Comparison of ENCODE assay signal across 8 cellular contexts in the genomic region with DNA sequence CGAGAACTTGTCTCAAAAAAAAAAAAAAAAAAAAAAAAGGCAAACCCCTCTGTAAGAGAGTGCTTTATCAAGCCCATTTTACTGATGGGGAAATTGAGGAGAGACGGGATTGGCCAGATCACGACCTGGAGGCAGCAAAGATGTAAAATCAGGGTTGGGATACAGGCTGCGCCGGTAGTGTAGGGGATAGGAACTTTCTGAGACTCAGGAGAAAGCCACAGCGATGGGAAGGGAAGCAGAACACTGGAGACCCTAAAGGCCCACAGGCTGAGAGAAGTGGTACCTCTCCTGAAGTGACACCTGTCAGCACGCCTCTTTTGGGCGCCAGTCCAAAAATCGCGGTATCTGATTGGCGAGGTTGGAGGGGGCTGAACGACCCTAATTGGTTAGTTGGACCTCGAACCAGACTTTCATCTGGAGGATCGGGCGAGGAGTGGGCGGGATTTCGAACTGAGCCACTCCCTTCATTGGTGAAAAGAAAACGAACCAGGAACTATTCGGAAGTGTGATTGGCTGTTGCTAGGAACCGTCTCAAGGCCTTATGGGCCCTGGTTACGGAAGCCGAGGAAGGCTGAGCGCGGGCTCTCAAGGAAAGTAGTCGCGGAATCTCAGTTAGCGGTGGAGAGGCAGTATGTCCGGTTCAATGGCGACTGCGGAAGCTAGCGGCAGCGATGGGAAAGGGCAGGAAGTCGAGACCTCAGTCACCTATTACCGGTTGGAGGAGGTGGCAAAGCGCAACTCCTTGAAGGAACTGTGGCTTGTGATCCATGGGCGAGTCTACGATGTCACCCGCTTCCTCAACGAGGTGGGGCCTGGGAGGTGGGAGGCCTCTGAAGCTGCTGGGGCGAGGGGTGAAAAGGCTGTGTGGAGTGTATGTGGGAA. TPM values are rescaled to one million over a fixed set of nuclear protein-coding genes. Genes with fewer than 3 reads are reported as not detected.
DNase-seq lines count a peak whose midpoint lies in the region; ATAC-seq lines count a peak whose summit lies in the region.

A gene with protein sequence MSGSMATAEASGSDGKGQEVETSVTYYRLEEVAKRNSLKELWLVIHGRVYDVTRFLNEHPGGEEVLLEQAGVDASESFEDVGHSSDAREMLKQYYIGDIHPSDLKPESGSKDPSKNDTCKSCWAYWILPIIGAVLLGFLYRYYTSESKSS (plus strand): TSS at position 567 of the 882 bp plus-strand sequence. CDS start 65 bp downstream, at position 632.

- no peaks in the 10 kb centered on the region for H3K27me3 ChIP-seq in CD8-positive, alpha-beta memory T cell (ENCODE audit: insufficient read depth, low read length, poor library complexity, severe bottlenecking)
- no peaks in the 10 kb centered on the region for H3K27me3 ChIP-seq in effector memory CD4-positive, alpha-beta T cell (replicated peaks; ENCODE audit: control insufficient read depth, insufficient read depth, low read length, poor library complexity, severe bottlenecking)

- peak within 1 kb of the TSS; percentile 71 for H3K27ac ChIP-seq in CD8-positive, alpha-beta memory T cell (ENCODE audit: low read depth, low read length)
- H3K27ac ChIP-seq in effector memory CD4-positive, alpha-beta T cell (ENCODE audit: insufficient read depth, low read length, poor library complexity, severe bottlenecking) = peak within 1 kb of the TSS; percentile 70

- H3K36me3 Mint-ChIP-seq in CD8-positive, alpha-beta memory T cell = peaks cover 10 to 31% (median 13%) of the 10 kb centered on the region in 3 donors

- ATAC-seq in GM19468 (IDR thresholded peaks at IDR 0.05; ENCODE audit: extremely low read depth, unreplicated experiment) = peak; percentile 98

- DNase-seq in CD8-positive, alpha-beta memory T cell = peak; percentile 90 to 97 (median 95)
- DNase-seq in HS-5 (ENCODE audit: low read depth) (peak; percentile 97), lung microvascular endothelial cell (ENCODE audit: low read depth in 2 of 2) (peak; percentile 90 to 99)
- DNase-seq in NK-92 treated with Interleukin-12 subunit alpha and Interleukin-12 subunit beta, amount 100 ng/mL, for 24 hours (lab: John Stamatoyannopoulos, UW) = peak; percentile 86
- peak; percentile 95 for DNase-seq in activated CD8-positive, alpha-beta memory T cell treated with anti-CD3 and anti-CD28 coated beads for 24 hours
- peak; percentile 90 to 95 (median 95) for DNase-seq in effector memory CD4-positive, alpha-beta T cell
- peak; percentile 93 to 95 (median 93) for DNase-seq in stimulated activated CD4-positive, alpha-beta T cell treated with anti-CD3 and anti-CD28 coated beads, TNF-alpha, amount 100 ng/mL, for 48 hours (ENCODE audit: low read depth in 3 of 3)

- H3K9me3 ChIP-seq in CD8-positive, alpha-beta memory T cell (ENCODE audit: low read length) = no peaks in the 10 kb centered on the region
- no peaks in the 10 kb centered on the region for H3K9me3 ChIP-seq in effector memory CD4-positive, alpha-beta T cell (ENCODE audit: control insufficient read depth, low read length)

- peak within 1 kb of the TSS; percentile 81 for H3K4me3 ChIP-seq in CD8-positive, alpha-beta memory T cell (ENCODE audit: low read length)
- H3K4me3 ChIP-seq in effector memory CD4-positive, alpha-beta T cell (ENCODE audit: insufficient read depth, low read depth, low read length, poor library complexity, severe bottlenecking) = peak within 1 kb of the TSS; percentile 76

- H3K27me3 Mint-ChIP-seq in CD8-positive, alpha-beta memory T cell = no peaks in the 10 kb centered on the region

- H3K4me1 Mint-ChIP-seq in CD8-positive, alpha-beta memory T cell = peaks cover 28 to 50% (median 49%) of the 10 kb centered on the region in 3 donors

- H3K27ac Mint-ChIP-seq in CD8-positive, alpha-beta memory T cell = peak within 1 kb of the TSS; percentile 78 to 98 (median 95)

- H3K4me3 Mint-ChIP-seq in CD8-positive, alpha-beta memory T cell = peak within 1 kb of the TSS; percentile 91 to 100 (median 96)

- no peaks in the 10 kb centered on the region for H3K36me3 ChIP-seq in CD8-positive, alpha-beta memory T cell (ENCODE audit: insufficient read depth, low read length)
- peaks cover 15% of the 10 kb centered on the region for H3K36me3 ChIP-seq in effector memory CD4-positive, alpha-beta T cell (ENCODE audit: control insufficient read depth, insufficient read depth, low read length)

- POLR2A ChIA-PET in CD8-positive, alpha-beta memory T cell (lab: Charles Lee) = interaction anchor here (0.8 kb wide), 1 partner anchor 9 kb away, joined by 4 read pairs; no protein-coding TSS in a partner anchor

- peaks cover 17% of the 10 kb centered on the region for H3K4me1 ChIP-seq in CD8-positive, alpha-beta memory T cell (ENCODE audit: insufficient read depth, low read length)
- H3K4me1 ChIP-seq in effector memory CD4-positive, alpha-beta T cell (ENCODE audit: control insufficient read depth, insufficient read depth, low read length, poor library complexity, severe bottlenecking) = peaks cover 9% of the 10 kb centered on the region

- peaks cover 0 to 6% (median 0%) of the 10 kb centered on the region in 5 donors for H3K9me3 Mint-ChIP-seq in CD8-positive, alpha-beta memory T cell

- CTCF ChIA-PET in CD8-positive, alpha-beta memory T cell (lab: Charles Lee) = interaction anchor here (1.1 kb wide), 1 partner anchor 28 kb away, joined by 3 read pairs; no protein-coding TSS in a partner anchor

RNA-seq across cellular contexts. Expression of the gene that starts here (rescaled TPM):
- total RNA-seq in CD8-positive, alpha-beta memory T cell = 100 to 1,000 TPM; 152 to 153 TPM
- 115 TPM for polyA plus RNA-seq in CD8-positive, alpha-beta memory T cell
- total RNA-seq in lung microvascular endothelial cell = 48.2 and 52.8 TPM in 2 replicates

Comparison
In these comparisons a context has a peak if more than half of its experiments do, and no peak if none do; other contexts are left out.
1. Peak in every context shown above with its lines: DNase-seq, ATAC-seq, H3K4me3 ChIP-seq and H3K27ac ChIP-seq.